Comparison of ENCODE assay signal across 31 cellular contexts in the genomic region with DNA sequence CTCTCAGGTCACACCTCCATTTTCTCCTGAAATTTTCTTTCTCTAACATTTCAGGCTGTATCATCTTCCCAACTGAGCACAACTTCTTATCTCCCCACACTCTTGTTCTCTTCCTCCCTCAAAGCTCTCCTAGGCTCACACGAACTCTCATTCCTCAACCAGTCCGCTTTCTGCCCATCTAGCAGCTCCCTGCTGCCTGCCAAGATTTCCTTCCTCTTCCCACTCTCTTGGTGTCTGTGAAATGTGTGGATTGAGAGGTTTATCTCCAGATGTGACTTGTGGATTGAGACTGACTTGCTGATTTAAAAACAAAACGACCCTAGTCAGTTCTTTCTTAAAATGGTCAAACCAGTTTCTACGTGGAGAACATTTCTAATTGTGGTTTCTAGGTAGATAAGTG.
"Had no signal": no experiment of that assay in that cellular context is flagged by ENCODE, and none has a peak within 500 bp of the region (broad histone marks: within the 10 kb centered on the region; RNA-seq: fewer than 3 reads in every experiment).

No MANE protein-coding gene starts in this region.

- H3K36me3 ChIP-seq: neural progenitor cell, ovary, right lobe of liver, sigmoid colon, spleen, suprapubic skin, thoracic aorta, thyroid gland, tibial nerve, upper lobe of left lung, vagina had no signal

- H3K9ac ChIP-seq: neural progenitor cell, parathyroid adenoma had no signal

- H3K79me2 ChIP-seq: parathyroid adenoma had no signal

- H3K9me3 ChIP-seq: ovary, psoas muscle, right lobe of liver, sigmoid colon, spleen, suprapubic skin, thoracic aorta, thyroid gland, tibial nerve, upper lobe of left lung, vagina had no signal

- H3K27me3 ChIP-seq: neural progenitor cell, ovary, right lobe of liver, sigmoid colon, suprapubic skin, thyroid gland, tibial nerve, upper lobe of left lung, vagina had no signal

- H3K4me3 ChIP-seq: neural progenitor cell, ovary, psoas muscle, right lobe of liver, sigmoid colon, spleen, suprapubic skin, thoracic aorta, thyroid gland, tibial nerve, upper lobe of left lung, vagina had no signal

- H3K4me3 Mint-ChIP-seq: natural killer cell; nephron; neural progenitor cell; stimulated activated memory B cell treated with anti-CD40 and anti-IgM and Interleukin-4, amounts not matched to agents 10 μg/mL and 1 μg/mL and 100 μg/mL, for 72 hours; stimulated activated naive CD8-positive, alpha-beta T cell treated with anti-CD3 and anti-CD28 coated beads, Interleukin-15, amount 100 ng/mL, for 72 hours had no signal

- DNase-seq: natural killer cell; occipital lobe; ovary; posterior cingulate gyrus; psoas muscle; right cardiac atrium; right lobe of liver; sigmoid colon; small intestine; spleen; stimulated activated CD4-positive, alpha-beta T cell treated with anti-CD3 and anti-CD28 coated beads, Interleukin-12 subunit alpha, Interleukin-12 subunit beta, amount 100 ng/mL, for 4 hours; stimulated activated CD4-positive, alpha-beta T cell treated with anti-CD3 and anti-CD28 coated beads, Interleukin-1b, Interleukin-23, amount 100 ng/mL, for 48 hours; stimulated activated CD4-positive, alpha-beta T cell treated with anti-CD3 and anti-CD28 coated beads, Interleukin-4, amount 100 ng/mL, for 1 hour; stimulated activated CD4-positive, alpha-beta T cell treated with anti-CD3 and anti-CD28 coated beads, Interleukin-4, amount 100 ng/mL, for 4 hours; stimulated activated CD8-positive, alpha-beta memory T cell treated with anti-CD3 and anti-CD28 coated beads, Interleukin-4, amount 100 ng/mL, for 48 hours; stimulated activated naive CD4-positive, alpha-beta T cell; stimulated activated naive CD8-positive, alpha-beta T cell treated with anti-CD3 and anti-CD28 coated beads, Interleukin-15, amount 100 ng/mL, for 72 hours; stimulated activated naive CD8-positive, alpha-beta T cell treated with anti-CD3 and anti-CD28 coated beads, Interleukin-15, Interleukin-2, amounts not matched to agents 100 U/mL and 50 U/mL, for 24 hours; substantia nigra; thyroid gland; trophoblast cell; upper lobe of left lung had no signal

- H3K4me1 ChIP-seq: parathyroid adenoma, psoas muscle, right lobe of liver, sigmoid colon, spleen, suprapubic skin, tibial nerve, upper lobe of left lung, vagina had no signal

- H3K4me2 ChIP-seq: neural progenitor cell had no signal

- H3K4me1 Mint-ChIP-seq: natural killer cell; stimulated activated memory B cell treated with anti-CD40 and anti-IgM and Interleukin-4, amounts not matched to agents 10 μg/mL and 1 μg/mL and 100 μg/mL, for 72 hours; stimulated activated naive CD8-positive, alpha-beta T cell treated with anti-CD3 and anti-CD28 coated beads, Interleukin-15, amount 100 ng/mL, for 72 hours had no signal

- H3K27ac ChIP-seq: neural progenitor cell, ovary, parathyroid adenoma, psoas muscle, right lobe of liver, sigmoid colon, spleen, suprapubic skin, thoracic aorta, tibial nerve, upper lobe of left lung, vagina had no signal

- H3K9me3 Mint-ChIP-seq: nephron; stimulated activated memory B cell treated with anti-CD40 and anti-IgM and Interleukin-4, amounts not matched to agents 10 μg/mL and 1 μg/mL and 100 μg/mL, for 72 hours; stimulated activated naive CD8-positive, alpha-beta T cell treated with anti-CD3 and anti-CD28 coated beads, Interleukin-15, amount 100 ng/mL, for 72 hours had no signal

- H3K36me3 Mint-ChIP-seq: natural killer cell; neural progenitor cell; stimulated activated memory B cell treated with anti-CD40 and anti-IgM and Interleukin-4, amounts not matched to agents 10 μg/mL and 1 μg/mL and 100 μg/mL, for 72 hours had no signal

- H3K27ac Mint-ChIP-seq: natural killer cell; nephron; neural progenitor cell; progenitor cell of endocrine pancreas; stimulated activated memory B cell treated with anti-CD40 and anti-IgM and Interleukin-4, amounts not matched to agents 10 μg/mL and 1 μg/mL and 100 μg/mL, for 72 hours; stimulated activated naive CD8-positive, alpha-beta T cell treated with anti-CD3 and anti-CD28 coated beads, Interleukin-15, amount 100 ng/mL, for 72 hours had no signal

- H2AFZ ChIP-seq: neural progenitor cell, parathyroid adenoma had no signal
